8 cellular contexts compared by ENCODE assay signal in genomic region chr17:65154770-65155589, GRCh38.
DNase-seq lines count a peak whose midpoint lies in the region; ATAC-seq, FAIRE-seq and TF ChIP-seq lines count a peak whose summit lies in the region.

No MANE protein-coding gene starts in this region.

- H3K4me3 Mint-ChIP-seq in nephron, result no peak overlapping the region

- peaks cover 9% of the 10 kb centered on the region for H3K27me3 Mint-ChIP-seq in nephron (ENCODE audit: low read depth)

- DNase-seq in AG08396 (ENCODE audit: low spot score), result peak; percentile 43
- DNase-seq in GM19239 (ENCODE audit: insufficient read length, low spot score), result peak; percentile 44
- DNase-seq in stimulated activated naive CD4-positive, alpha-beta T cell (lab: John Stamatoyannopoulos, UW), result no peak
- no peak for DNase-seq in NCI-H748 treated with DMSO at 0.1 percent for 48 hours (lab: John Stamatoyannopoulos, UW)
- no peak for DNase-seq in NCI-H2081 treated with DMSO at 0.1 percent for 48 hours (lab: John Stamatoyannopoulos, UW)

- ATAC-seq in HG03159 (IDR thresholded peaks at IDR 0.05; ENCODE audit: unreplicated experiment) (peak; percentile 84), SK-N-SH treated with all-trans-retinoic acid at 6 μM for 48 hours (peak; percentile 79)

- no peaks in the 10 kb centered on the region for H3K9me3 Mint-ChIP-seq in nephron

- TF ChIP-seq CTCF in nephron (IDR thresholded peaks at IDR 0.05; ENCODE audit: unreplicated experiment in 3 of 3), result no peak

- peaks cover 3% of the 10 kb centered on the region for H3K36me3 Mint-ChIP-seq in nephron (ENCODE audit: low read depth)

- peaks cover 16% of the 10 kb centered on the region for H3K4me1 Mint-ChIP-seq in nephron

- peak overlapping the region; percentile 42 to 88 (median 64) for H3K27ac Mint-ChIP-seq in nephron

- FAIRE-seq in GM19239 (lab: Jason Lieb, UNC), result peak; percentile 94

TF ChIP-seq in SK-N-SH treated with all-trans-retinoic acid at 6 μM for 48 hours, 23 proteins besides CTCF, POLR2A, EP300 and RAD21:
- TF ChIP-seq OSR1 (CRISPR knock-in tag; IDR thresholded peaks at IDR 0.05), result no peak
- TF ChIP-seq ZFP30 (CRISPR knock-in tag; IDR thresholded peaks at IDR 0.05), result no peak
- no peak for TF ChIP-seq ARNTL (CRISPR knock-in tag; IDR thresholded peaks at IDR 0.05; ENCODE audit: borderline replicate concordance, low read depth)
- no peak for TF ChIP-seq ISL1 (CRISPR knock-in tag; IDR thresholded peaks at IDR 0.05)
- no peak for TF ChIP-seq TOX (CRISPR knock-in tag; IDR thresholded peaks at IDR 0.05; ENCODE audit: borderline replicate concordance)
- TF ChIP-seq RARB (CRISPR knock-in tag; IDR thresholded peaks at IDR 0.05), result no peak
- TF ChIP-seq ZNF70 (CRISPR knock-in tag; IDR thresholded peaks at IDR 0.05), result no peak
- no peak for TF ChIP-seq SNAI2 (CRISPR knock-in tag; IDR thresholded peaks at IDR 0.05)
- TF ChIP-seq ZNF8 (CRISPR knock-in tag; IDR thresholded peaks at IDR 0.05), result no peak
- no peak for TF ChIP-seq CSRNP3 (CRISPR knock-in tag; IDR thresholded peaks at IDR 0.05)
- no peak for TF ChIP-seq PPARA (CRISPR knock-in tag; IDR thresholded peaks at IDR 0.05; ENCODE audit: borderline replicate concordance)
- no peak for TF ChIP-seq ESRRG (CRISPR knock-in tag; IDR thresholded peaks at IDR 0.05)
- TF ChIP-seq POU6F1 (CRISPR knock-in tag; IDR thresholded peaks at IDR 0.05; ENCODE audit: borderline replicate concordance, low read depth), result no peak
- TF ChIP-seq TCF4 (CRISPR knock-in tag; IDR thresholded peaks at IDR 0.05; ENCODE audit: borderline replicate concordance), result no peak
- no peak for TF ChIP-seq GLIS3 (CRISPR knock-in tag; IDR thresholded peaks at IDR 0.05)
- no peak for TF ChIP-seq ZNF565 (CRISPR knock-in tag; conservative IDR thresholded peaks at IDR 0.05; ENCODE audit: low read depth)
- TF ChIP-seq ZC3H10 (CRISPR knock-in tag; IDR thresholded peaks at IDR 0.05), result no peak
- no peak for TF ChIP-seq TSHZ2 (CRISPR knock-in tag; IDR thresholded peaks at IDR 0.05)
- no peak for TF ChIP-seq PATZ1 (CRISPR knock-in tag; IDR thresholded peaks at IDR 0.05; ENCODE audit: borderline replicate concordance)

Comparison
In these comparisons a context has a peak if more than half of its experiments do, and no peak if none do; other contexts are left out.
1. DNase-seq: peak in AG08396 (single experiment) and GM19239 (single experiment); none in stimulated activated naive CD4-positive, alpha-beta T cell (0 of 6), NCI-H748 treated with DMSO at 0.1 percent for 48 hours (single experiment) and NCI-H2081 treated with DMSO at 0.1 percent for 48 hours (single experiment).